1 cellular context compared by ENCODE assay signal in genomic region chr20:63403403-63404105, GRCh38.
TF ChIP-seq lines count a peak whose summit lies in the region.

No MANE protein-coding gene starts in this region.

TF ChIP-seq in H1, 55 proteins besides CTCF, POLR2A, EP300 and RAD21:
- TF ChIP-seq POLR2AphosphoS5 (IDR thresholded peaks at IDR 0.05; ENCODE audit: low read depth, low read length) = no peak
- no peak for TF ChIP-seq SP1 (IDR thresholded peaks at IDR 0.05; ENCODE audit: low read depth, low read length)
- TF ChIP-seq JUND (IDR thresholded peaks at IDR 0.05; ENCODE audit: low read length) = no peak
- no peak for TF ChIP-seq CTBP2 (IDR thresholded peaks at IDR 0.05; ENCODE audit: borderline replicate concordance, insufficient read depth, insufficient read length, low read length)
- no peak for TF ChIP-seq RXRA (IDR thresholded peaks at IDR 0.05; ENCODE audit: insufficient read depth, low read depth, low read length)
- TF ChIP-seq TAF1 (IDR thresholded peaks at IDR 0.05; ENCODE audit: low read depth, low read length) = no peak
- no peak for TF ChIP-seq SIN3A (conservative IDR thresholded peaks at IDR 0.05 in 1 of 2, IDR thresholded peaks at IDR 0.05 in 1 of 2; ENCODE audit: low read depth in 1 of 2, low read length in 2 of 2)
- TF ChIP-seq ZNF274 (IDR thresholded peaks at IDR 0.05; ENCODE audit: borderline replicate concordance, extremely low read depth, low read length) = no peak
- no peak for TF ChIP-seq BCL11A (IDR thresholded peaks at IDR 0.05; ENCODE audit: low read depth in 2 of 2, low read length in 2 of 2)
- TF ChIP-seq MAFK (IDR thresholded peaks at IDR 0.05; ENCODE audit: low read depth, low read length) = no peak
- no peak for TF ChIP-seq USF2 (IDR thresholded peaks at IDR 0.05; ENCODE audit: low read length)
- TF ChIP-seq TBP (IDR thresholded peaks at IDR 0.05; ENCODE audit: low read depth, low read length) = no peak
- TF ChIP-seq PHF8 (conservative IDR thresholded peaks at IDR 0.05; ENCODE audit: low read depth, low read length) = no peak
- TF ChIP-seq CREB1 (IDR thresholded peaks at IDR 0.05) = no peak
- no peak for TF ChIP-seq KDM5A (IDR thresholded peaks at IDR 0.05; ENCODE audit: low read length)
- TF ChIP-seq KDM4A (IDR thresholded peaks at IDR 0.05; ENCODE audit: low read depth, low read length, severe bottlenecking) = no peak
